ENCODE assay signal across 1 cellular context in the genomic region with DNA sequence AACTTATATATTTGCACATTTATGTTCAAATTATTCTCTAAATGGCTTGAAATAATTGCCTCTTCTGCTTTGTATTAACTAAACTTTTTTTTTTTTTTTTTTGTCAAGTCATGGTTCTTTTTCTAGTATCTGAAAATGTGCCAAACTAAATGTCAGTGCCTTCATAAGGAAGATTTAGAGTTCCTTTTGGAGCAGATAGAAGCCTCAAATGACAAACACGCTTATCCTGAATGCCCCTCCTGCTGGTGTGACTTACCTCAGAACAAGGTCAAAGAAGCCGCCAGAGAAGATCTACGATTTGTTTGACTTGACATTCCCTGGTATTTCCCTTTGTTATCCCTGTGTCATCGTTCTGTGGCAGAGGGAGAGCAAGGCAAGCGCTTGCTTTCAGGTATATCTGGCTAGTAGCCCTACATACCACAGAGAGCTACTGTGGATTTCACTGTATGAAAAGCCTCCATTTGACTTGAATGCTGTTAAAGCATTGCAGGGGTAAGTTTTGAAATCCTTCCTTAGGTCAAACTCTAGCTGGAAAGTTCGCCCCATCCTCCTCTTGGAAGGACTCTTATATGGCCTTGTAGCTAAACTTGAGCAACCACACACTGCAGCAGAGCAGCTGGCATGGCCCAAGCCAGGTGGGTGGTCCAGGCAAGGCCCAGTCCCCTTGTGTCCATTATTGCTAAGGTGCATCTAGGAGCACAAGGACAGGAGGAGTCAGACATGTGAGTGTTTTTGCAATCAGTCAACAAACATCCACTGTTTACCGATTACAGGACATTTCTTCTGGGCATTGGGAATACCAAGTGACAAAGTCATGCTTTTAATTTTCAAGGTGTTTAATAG.
TF ChIP-seq lines count a peak whose summit lies in the region.

No MANE protein-coding gene starts in this region.

TF ChIP-seq in HepG2, 621 proteins besides CTCF, POLR2A, EP300 and RAD21 (continued from another document and continues in another):
- TF ChIP-seq DNMT1 (CRISPR knock-in tag; IDR thresholded peaks at IDR 0.05) (no peak), HMGA1 (CRISPR knock-in tag; conservative IDR thresholded peaks at IDR 0.05) (no peak), NR3C1 (CRISPR knock-in tag; IDR thresholded peaks at IDR 0.05) (no peak), ZNF546 (CRISPR knock-in tag; conservative IDR thresholded peaks at IDR 0.05) (no peak), ARID2 (CRISPR knock-in tag; IDR thresholded peaks at IDR 0.05; ENCODE audit: borderline replicate concordance) (no peak), SUZ12 (IDR thresholded peaks at IDR 0.05; ENCODE audit: low read depth, low read length) (no peak), FOXM1 (CRISPR knock-in tag; IDR thresholded peaks at IDR 0.05) (no peak), TGIF2 (CRISPR knock-in tag; IDR thresholded peaks at IDR 0.05) (peak; percentile 65; the same call in 1 of the 2 replicates), SATB2 (CRISPR knock-in tag; IDR thresholded peaks at IDR 0.05) (0 out of 2 replicates have a peak, but pooled peaks have one; percentile 16), ERF (CRISPR knock-in tag; IDR thresholded peaks at IDR 0.05) (peak; percentile 27; the same call in 1 of the 2 replicates), CENPX (CRISPR knock-in tag; IDR thresholded peaks at IDR 0.05) (no peak), NFE2L2 (IDR thresholded peaks at IDR 0.05; ENCODE audit: low read length) (peak; percentile 92), ONECUT2 (CRISPR knock-in tag; IDR thresholded peaks at IDR 0.05) (0 out of 2 replicates have a peak, but pooled peaks have one; percentile 21), KDM1A (CRISPR knock-in tag; IDR thresholded peaks at IDR 0.05) (peak; percentile 72; the same call in 1 of the 2 replicates), ZNF720 (CRISPR knock-in tag; IDR thresholded peaks at IDR 0.05) (no peak), PTBP1 (IDR thresholded peaks at IDR 0.05; ENCODE audit: low read depth, low read length, poor library complexity, severe bottlenecking) (no peak), SIN3A (IDR thresholded peaks at IDR 0.05; ENCODE audit: borderline replicate concordance, low read depth, low read length) (0 out of 2 replicates have a peak, but pooled peaks have one; percentile 54), KDM4B (CRISPR knock-in tag; IDR thresholded peaks at IDR 0.05) (no peak), FLYWCH1 (CRISPR knock-in tag; IDR thresholded peaks at IDR 0.05) (no peak)
- TF ChIP-seq, protein P1, sequence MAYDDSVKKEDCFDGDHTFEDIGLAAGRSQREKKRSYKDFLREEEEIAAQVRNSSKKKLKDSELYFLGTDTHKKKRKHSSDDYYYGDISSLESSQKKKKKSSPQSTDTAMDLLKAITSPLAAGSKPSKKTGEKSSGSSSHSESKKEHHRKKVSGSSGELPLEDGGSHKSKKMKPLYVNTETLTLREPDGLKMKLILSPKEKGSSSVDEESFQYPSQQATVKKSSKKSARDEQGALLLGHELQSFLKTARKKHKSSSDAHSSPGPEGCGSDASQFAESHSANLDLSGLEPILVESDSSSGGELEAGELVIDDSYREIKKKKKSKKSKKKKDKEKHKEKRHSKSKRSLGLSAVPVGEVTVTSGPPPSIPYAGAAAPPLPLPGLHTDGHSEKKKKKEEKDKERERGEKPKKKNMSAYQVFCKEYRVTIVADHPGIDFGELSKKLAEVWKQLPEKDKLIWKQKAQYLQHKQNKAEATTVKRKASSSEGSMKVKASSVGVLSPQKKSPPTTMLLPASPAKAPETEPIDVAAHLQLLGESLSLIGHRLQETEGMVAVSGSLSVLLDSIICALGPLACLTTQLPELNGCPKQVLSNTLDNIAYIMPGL (CRISPR knock-in tag; IDR thresholded peaks at IDR 0.05; ENCODE audit: borderline replicate concordance in 1 of 2, low read depth in 1 of 2): 0 out of 4 replicates have a peak, but pooled peaks of 1 of the 2 experiments have one; percentile 25
- TF ChIP-seq, protein P2, sequence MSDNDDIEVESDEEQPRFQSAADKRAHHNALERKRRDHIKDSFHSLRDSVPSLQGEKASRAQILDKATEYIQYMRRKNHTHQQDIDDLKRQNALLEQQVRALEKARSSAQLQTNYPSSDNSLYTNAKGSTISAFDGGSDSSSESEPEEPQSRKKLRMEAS (IDR thresholded peaks at IDR 0.05): peak; percentile 26; the same call in 1 of the 2 replicates
- TF ChIP-seq, protein P3, sequence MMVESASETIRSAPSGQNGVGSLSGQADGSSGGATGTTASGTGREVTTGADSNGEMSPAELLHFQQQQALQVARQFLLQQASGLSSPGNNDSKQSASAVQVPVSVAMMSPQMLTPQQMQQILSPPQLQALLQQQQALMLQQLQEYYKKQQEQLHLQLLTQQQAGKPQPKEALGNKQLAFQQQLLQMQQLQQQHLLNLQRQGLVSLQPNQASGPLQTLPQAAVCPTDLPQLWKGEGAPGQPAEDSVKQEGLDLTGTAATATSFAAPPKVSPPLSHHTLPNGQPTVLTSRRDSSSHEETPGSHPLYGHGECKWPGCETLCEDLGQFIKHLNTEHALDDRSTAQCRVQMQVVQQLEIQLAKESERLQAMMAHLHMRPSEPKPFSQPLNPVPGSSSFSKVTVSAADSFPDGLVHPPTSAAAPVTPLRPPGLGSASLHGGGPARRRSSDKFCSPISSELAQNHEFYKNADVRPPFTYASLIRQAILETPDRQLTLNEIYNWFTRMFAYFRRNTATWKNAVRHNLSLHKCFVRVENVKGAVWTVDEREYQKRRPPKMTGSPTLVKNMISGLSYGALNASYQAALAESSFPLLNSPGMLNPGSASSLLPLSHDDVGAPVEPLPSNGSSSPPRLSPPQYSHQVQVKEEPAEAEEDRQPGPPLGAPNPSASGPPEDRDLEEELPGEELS (CRISPR knock-in tag; IDR thresholded peaks at IDR 0.05): peak; percentile 85
- TF ChIP-seq, protein P4, sequence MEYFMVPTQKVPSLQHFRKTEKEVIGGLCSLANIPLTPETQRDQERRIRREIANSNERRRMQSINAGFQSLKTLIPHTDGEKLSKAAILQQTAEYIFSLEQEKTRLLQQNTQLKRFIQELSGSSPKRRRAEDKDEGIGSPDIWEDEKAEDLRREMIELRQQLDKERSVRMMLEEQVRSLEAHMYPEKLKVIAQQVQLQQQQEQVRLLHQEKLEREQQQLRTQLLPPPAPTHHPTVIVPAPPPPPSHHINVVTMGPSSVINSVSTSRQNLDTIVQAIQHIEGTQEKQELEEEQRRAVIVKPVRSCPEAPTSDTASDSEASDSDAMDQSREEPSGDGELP (IDR thresholded peaks at IDR 0.05; ENCODE audit: borderline replicate concordance, low read depth): peak; percentile 44; the same call in 1 of the 2 replicates
- TF ChIP-seq, protein P5, sequence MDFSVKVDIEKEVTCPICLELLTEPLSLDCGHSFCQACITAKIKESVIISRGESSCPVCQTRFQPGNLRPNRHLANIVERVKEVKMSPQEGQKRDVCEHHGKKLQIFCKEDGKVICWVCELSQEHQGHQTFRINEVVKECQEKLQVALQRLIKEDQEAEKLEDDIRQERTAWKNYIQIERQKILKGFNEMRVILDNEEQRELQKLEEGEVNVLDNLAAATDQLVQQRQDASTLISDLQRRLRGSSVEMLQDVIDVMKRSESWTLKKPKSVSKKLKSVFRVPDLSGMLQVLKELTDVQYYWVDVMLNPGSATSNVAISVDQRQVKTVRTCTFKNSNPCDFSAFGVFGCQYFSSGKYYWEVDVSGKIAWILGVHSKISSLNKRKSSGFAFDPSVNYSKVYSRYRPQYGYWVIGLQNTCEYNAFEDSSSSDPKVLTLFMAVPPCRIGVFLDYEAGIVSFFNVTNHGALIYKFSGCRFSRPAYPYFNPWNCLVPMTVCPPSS (IDR thresholded peaks at IDR 0.05): no peak
- TF ChIP-seq, protein P6, sequence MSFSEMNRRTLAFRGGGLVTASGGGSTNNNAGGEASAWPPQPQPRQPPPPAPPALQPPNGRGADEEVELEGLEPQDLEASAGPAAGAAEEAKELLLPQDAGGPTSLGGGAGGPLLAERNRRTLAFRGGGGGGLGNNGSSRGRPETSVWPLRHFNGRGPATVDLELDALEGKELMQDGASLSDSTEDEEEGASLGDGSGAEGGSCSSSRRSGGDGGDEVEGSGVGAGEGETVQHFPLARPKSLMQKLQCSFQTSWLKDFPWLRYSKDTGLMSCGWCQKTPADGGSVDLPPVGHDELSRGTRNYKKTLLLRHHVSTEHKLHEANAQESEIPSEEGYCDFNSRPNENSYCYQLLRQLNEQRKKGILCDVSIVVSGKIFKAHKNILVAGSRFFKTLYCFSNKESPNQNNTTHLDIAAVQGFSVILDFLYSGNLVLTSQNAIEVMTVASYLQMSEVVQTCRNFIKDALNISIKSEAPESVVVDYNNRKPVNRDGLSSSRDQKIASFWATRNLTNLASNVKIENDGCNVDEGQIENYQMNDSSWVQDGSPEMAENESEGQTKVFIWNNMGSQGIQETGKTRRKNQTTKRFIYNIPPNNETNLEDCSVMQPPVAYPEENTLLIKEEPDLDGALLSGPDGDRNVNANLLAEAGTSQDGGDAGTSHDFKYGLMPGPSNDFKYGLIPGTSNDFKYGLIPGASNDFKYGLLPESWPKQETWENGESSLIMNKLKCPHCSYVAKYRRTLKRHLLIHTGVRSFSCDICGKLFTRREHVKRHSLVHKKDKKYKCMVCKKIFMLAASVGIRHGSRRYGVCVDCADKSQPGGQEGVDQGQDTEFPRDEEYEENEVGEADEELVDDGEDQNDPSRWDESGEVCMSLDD (CRISPR knock-in tag; IDR thresholded peaks at IDR 0.05; ENCODE audit: borderline replicate concordance): no peak
- TF ChIP-seq, protein P7, sequence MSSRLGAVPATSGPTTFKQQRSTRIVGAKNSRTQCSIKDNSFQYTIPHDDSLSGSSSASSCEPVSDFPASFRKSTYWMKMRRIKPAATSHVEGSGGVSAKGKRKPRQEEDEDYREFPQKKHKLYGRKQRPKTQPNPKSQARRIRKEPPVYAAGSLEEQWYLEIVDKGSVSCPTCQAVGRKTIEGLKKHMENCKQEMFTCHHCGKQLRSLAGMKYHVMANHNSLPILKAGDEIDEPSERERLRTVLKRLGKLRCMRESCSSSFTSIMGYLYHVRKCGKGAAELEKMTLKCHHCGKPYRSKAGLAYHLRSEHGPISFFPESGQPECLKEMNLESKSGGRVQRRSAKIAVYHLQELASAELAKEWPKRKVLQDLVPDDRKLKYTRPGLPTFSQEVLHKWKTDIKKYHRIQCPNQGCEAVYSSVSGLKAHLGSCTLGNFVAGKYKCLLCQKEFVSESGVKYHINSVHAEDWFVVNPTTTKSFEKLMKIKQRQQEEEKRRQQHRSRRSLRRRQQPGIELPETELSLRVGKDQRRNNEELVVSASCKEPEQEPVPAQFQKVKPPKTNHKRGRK (CRISPR knock-in tag; IDR thresholded peaks at IDR 0.05): no peak
- TF ChIP-seq, protein P8, sequence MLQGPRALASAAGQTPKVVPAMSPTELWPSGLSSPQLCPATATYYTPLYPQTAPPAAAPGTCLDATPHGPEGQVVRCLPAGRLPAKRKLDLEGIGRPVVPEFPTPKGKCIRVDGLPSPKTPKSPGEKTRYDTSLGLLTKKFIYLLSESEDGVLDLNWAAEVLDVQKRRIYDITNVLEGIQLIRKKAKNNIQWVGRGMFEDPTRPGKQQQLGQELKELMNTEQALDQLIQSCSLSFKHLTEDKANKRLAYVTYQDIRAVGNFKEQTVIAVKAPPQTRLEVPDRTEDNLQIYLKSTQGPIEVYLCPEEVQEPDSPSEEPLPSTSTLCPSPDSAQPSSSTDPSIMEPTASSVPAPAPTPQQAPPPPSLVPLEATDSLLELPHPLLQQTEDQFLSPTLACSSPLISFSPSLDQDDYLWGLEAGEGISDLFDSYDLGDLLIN (CRISPR knock-in tag; IDR thresholded peaks at IDR 0.05; ENCODE audit: borderline replicate concordance): no peak
- TF ChIP-seq, protein P9, sequence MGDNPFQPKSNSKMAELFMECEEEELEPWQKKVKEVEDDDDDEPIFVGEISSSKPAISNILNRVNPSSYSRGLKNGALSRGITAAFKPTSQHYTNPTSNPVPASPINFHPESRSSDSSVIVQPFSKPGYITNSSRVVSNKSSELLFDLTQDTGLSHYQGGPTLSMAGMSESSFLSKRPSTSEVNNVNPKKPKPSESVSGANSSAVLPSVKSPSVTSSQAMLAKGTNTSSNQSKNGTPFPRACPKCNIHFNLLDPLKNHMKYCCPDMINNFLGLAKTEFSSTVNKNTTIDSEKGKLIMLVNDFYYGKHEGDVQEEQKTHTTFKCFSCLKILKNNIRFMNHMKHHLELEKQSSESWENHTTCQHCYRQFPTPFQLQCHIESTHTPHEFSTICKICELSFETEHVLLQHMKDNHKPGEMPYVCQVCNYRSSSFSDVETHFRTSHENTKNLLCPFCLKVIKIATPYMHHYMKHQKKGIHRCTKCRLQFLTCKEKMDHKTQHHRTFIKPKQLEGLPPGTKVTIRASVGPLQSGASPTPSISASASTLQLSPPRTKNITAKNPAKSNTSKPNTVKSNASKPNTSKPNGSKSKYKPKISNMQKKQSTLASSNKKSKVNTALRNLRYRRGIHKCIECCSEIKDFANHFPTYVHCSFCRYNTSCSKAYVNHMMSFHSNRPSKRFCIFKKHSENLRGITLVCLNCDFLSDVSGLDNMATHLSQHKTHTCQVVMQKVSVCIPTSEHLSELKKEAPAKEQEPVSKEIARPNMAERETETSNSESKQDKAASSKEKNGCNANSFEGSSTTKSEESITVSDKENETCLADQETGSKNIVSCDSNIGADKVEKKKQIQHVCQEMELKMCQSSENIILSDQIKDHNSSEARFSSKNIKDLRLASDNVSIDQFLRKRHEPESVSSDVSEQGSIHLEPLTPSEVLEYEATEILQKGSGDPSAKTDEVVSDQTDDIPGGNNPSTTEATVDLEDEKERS (CRISPR knock-in tag; IDR thresholded peaks at IDR 0.05): no peak
- TF ChIP-seq, protein P10, sequence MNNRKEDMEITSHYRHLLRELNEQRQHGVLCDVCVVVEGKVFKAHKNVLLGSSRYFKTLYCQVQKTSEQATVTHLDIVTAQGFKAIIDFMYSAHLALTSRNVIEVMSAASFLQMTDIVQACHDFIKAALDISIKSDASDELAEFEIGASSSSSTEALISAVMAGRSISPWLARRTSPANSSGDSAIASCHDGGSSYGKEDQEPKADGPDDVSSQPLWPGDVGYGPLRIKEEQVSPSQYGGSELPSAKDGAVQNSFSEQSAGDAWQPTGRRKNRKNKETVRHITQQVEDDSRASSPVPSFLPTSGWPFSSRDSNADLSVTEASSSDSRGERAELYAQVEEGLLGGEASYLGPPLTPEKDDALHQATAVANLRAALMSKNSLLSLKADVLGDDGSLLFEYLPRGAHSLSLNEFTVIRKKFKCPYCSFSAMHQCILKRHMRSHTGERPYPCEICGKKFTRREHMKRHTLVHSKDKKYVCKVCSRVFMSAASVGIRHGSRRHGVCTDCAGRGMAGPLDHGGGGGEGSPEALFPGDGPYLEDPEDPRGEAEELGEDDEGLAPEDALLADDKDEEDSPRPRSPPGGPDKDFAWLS (CRISPR knock-in tag; IDR thresholded peaks at IDR 0.05; ENCODE audit: borderline replicate concordance): no peak
